ENCODE assay signal across 22 cellular contexts in genomic region chr11:126476256-126476970, GRCh38.
DNase-seq lines count a peak whose midpoint lies in the region; ATAC-seq lines count a peak whose summit lies in the region.
"Had no signal": no experiment of that assay in that cellular context is flagged by ENCODE, and none has a peak within 500 bp of the region (broad histone marks: within the 10 kb centered on the region; RNA-seq: fewer than 3 reads in every experiment).

No MANE protein-coding gene starts in this region.

- H3K9me3 Mint-ChIP-seq in effector memory CD8-positive, alpha-beta T cell: no peaks in the 10 kb centered on the region
- no peaks in the 10 kb centered on the region for H3K9me3 Mint-ChIP-seq in stimulated activated effector memory CD8-positive, alpha-beta T cell treated with anti-CD3 and anti-CD28 coated beads, Interleukin-12 subunit alpha, Interleukin-12 subunit beta, amount 100 ng/mL, for 72 hours
- H3K9me3 Mint-ChIP-seq: activated naive CD8-positive, alpha-beta T cell treated with anti-CD3 and anti-CD28 coated beads, Interleukin-2, amount 10 ng/mL, durations not matched to agents 7 days and 5 days had no signal

- H3K4me3 ChIP-seq in HAP-1: no peak overlapping the region
- H3K4me3 ChIP-seq: heart right ventricle had no signal

- DNase-seq in NCI-H748 (lab: John Stamatoyannopoulos, UW; ENCODE audit: unreplicated experiment) (peak; percentile 4), NCI-H748 treated with DMSO at 0.1 percent for 48 hours (lab: John Stamatoyannopoulos, UW) (no peak), NCI-H345 (lab: John Stamatoyannopoulos, UW) (peak; percentile 37), HAP-1 (ENCODE audit: low spot score in 2 of 2) (no peak), dedifferentiated amniotic fluid mesenchymal stem cell (ENCODE audit: extremely low spot score) (no peak)
- no peak for DNase-seq in effector memory CD8-positive, alpha-beta T cell
- DNase-seq in stimulated activated effector memory CD8-positive, alpha-beta T cell treated with anti-CD3 and anti-CD28 coated beads, Interleukin-12 subunit alpha, Interleukin-12 subunit beta, amount 100 ng/mL, for 72 hours (ENCODE audit: low spot score in 2 of 2): no peak
- DNase-seq: activated CD4-positive, alpha-beta T cell treated with anti-CD3 and anti-CD28 coated beads, Interleukin-2, amount 50 U/mL, for 48 hours; activated naive CD8-positive, alpha-beta T cell treated with anti-CD3 and anti-CD28 coated beads, Interleukin-2, amount 10 ng/mL, durations not matched to agents 7 days and 5 days; Caco-2; cerebellar nuclear complex; DND-41; effector CD4-positive, alpha-beta T cell; erythroblast; heart right ventricle; mammary epithelial cell; NCI-H2081 treated with DMSO at 0.1 percent for 48 hours; NCI-H774; OCI-M1; T1000 had no signal

- H3K4me1 ChIP-seq in HAP-1: peaks cover 3% of the 10 kb centered on the region; the same call in 1 of the 2 replicates

- H3K27me3 ChIP-seq in HAP-1 (ENCODE audit: low read depth): no peaks in the 10 kb centered on the region
- H3K27me3 ChIP-seq: heart right ventricle, neutrophil had no signal

- H3K4me3 Mint-ChIP-seq in effector memory CD8-positive, alpha-beta T cell: peak overlapping the region; percentile 45 to 56
- H3K4me3 Mint-ChIP-seq in stimulated activated effector memory CD8-positive, alpha-beta T cell treated with anti-CD3 and anti-CD28 coated beads, Interleukin-12 subunit alpha, Interleukin-12 subunit beta, amount 100 ng/mL, for 72 hours: peak overlapping the region; percentile 37
- H3K4me3 Mint-ChIP-seq: activated naive CD8-positive, alpha-beta T cell treated with anti-CD3 and anti-CD28 coated beads, Interleukin-2, amount 10 ng/mL, durations not matched to agents 7 days and 5 days had no signal

- peaks cover 0 to 15% of the 10 kb centered on the region in 2 donors for H3K27me3 Mint-ChIP-seq in effector memory CD8-positive, alpha-beta T cell
- H3K27me3 Mint-ChIP-seq: activated naive CD8-positive, alpha-beta T cell treated with anti-CD3 and anti-CD28 coated beads, Interleukin-2, amount 10 ng/mL, durations not matched to agents 7 days and 5 days had no signal

- peaks cover 14% of the 10 kb centered on the region in 2 donors for H3K4me1 Mint-ChIP-seq in effector memory CD8-positive, alpha-beta T cell (ENCODE audit: low read depth in 2 of 2)
- peaks cover 45% of the 10 kb centered on the region for H3K4me1 Mint-ChIP-seq in stimulated activated effector memory CD8-positive, alpha-beta T cell treated with anti-CD3 and anti-CD28 coated beads, Interleukin-12 subunit alpha, Interleukin-12 subunit beta, amount 100 ng/mL, for 72 hours

- in situ Hi-C loops in HAP-1 (cut with MboI; ENCODE audit: low sequenced_read_pairs): no loop called here

- ATAC-seq in effector memory CD8-positive, alpha-beta T cell (replicated peaks): no peak
- peak; percentile 45 for ATAC-seq in stimulated activated effector memory CD8-positive, alpha-beta T cell treated with anti-CD3 and anti-CD28 coated beads, Interleukin-12 subunit alpha, Interleukin-12 subunit beta, amount 100 ng/mL, for 72 hours
- no peak for ATAC-seq in HG02610 (IDR thresholded peaks at IDR 0.05; ENCODE audit: unreplicated experiment)
- ATAC-seq: heart right ventricle had no signal

- no peaks in the 10 kb centered on the region for H3K9me3 ChIP-seq in HAP-1
- H3K9me3 ChIP-seq: Caco-2, heart right ventricle, neutrophil had no signal

- H3K36me3 ChIP-seq in HAP-1 (replicated peaks): no peaks in the 10 kb centered on the region
- H3K36me3 ChIP-seq: heart right ventricle, neutrophil had no signal

- H3K36me3 Mint-ChIP-seq in effector memory CD8-positive, alpha-beta T cell (ENCODE audit: insufficient read depth): peaks cover 2% of the 10 kb centered on the region
- H3K36me3 Mint-ChIP-seq in stimulated activated effector memory CD8-positive, alpha-beta T cell treated with anti-CD3 and anti-CD28 coated beads, Interleukin-12 subunit alpha, Interleukin-12 subunit beta, amount 100 ng/mL, for 72 hours: no peaks in the 10 kb centered on the region
- H3K36me3 Mint-ChIP-seq: activated naive CD8-positive, alpha-beta T cell treated with anti-CD3 and anti-CD28 coated beads, Interleukin-2, amount 10 ng/mL, durations not matched to agents 7 days and 5 days had no signal

- H3K27ac Mint-ChIP-seq in effector memory CD8-positive, alpha-beta T cell: no peak overlapping the region
- peak overlapping the region; percentile 71 for H3K27ac Mint-ChIP-seq in stimulated activated effector memory CD8-positive, alpha-beta T cell treated with anti-CD3 and anti-CD28 coated beads, Interleukin-12 subunit alpha, Interleukin-12 subunit beta, amount 100 ng/mL, for 72 hours
- H3K27ac Mint-ChIP-seq: activated naive CD8-positive, alpha-beta T cell treated with anti-CD3 and anti-CD28 coated beads, Interleukin-2, amount 10 ng/mL, durations not matched to agents 7 days and 5 days had no signal

Comparison
In these comparisons a context has a peak if more than half of its experiments do, and no peak if none do; other contexts are left out.
1. DNase-seq: peak in NCI-H748 (single experiment) and NCI-H345 (single experiment); none in NCI-H748 treated with DMSO at 0.1 percent for 48 hours (single experiment), effector memory CD8-positive, alpha-beta T cell (0 of 3), stimulated activated effector memory CD8-positive, alpha-beta T cell treated with anti-CD3 and anti-CD28 coated beads, Interleukin-12 subunit alpha, Interleukin-12 subunit beta, amount 100 ng/mL, for 72 hours (0 of 2), HAP-1 (0 of 2) and dedifferentiated amniotic fluid mesenchymal stem cell (single experiment).